In genomic region chr21:44836666-44837471, GRCh38 we compare ENCODE assay signal across 1 cellular context.
TF ChIP-seq lines count a peak whose summit lies in the region.

No MANE protein-coding gene starts in this region.

TF ChIP-seq in K562, 482 proteins besides CTCF, POLR2A, EP300 and RAD21 (continued from another document):
- TF ChIP-seq, protein P1, sequence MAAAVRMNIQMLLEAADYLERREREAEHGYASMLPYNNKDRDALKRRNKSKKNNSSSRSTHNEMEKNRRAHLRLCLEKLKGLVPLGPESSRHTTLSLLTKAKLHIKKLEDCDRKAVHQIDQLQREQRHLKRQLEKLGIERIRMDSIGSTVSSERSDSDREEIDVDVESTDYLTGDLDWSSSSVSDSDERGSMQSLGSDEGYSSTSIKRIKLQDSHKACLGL (CRISPR knock-in tag; IDR thresholded peaks at IDR 0.05; ENCODE audit: borderline replicate concordance, poor library complexity, severe bottlenecking), result no peak
- TF ChIP-seq SNAPC5 (CRISPR knock-in tag; IDR thresholded peaks at IDR 0.05) (no peak), KDM1A (IDR thresholded peaks at IDR 0.05) (no peak)
